Comparison of ENCODE assay signal across 1 cellular context in the genomic region with DNA sequence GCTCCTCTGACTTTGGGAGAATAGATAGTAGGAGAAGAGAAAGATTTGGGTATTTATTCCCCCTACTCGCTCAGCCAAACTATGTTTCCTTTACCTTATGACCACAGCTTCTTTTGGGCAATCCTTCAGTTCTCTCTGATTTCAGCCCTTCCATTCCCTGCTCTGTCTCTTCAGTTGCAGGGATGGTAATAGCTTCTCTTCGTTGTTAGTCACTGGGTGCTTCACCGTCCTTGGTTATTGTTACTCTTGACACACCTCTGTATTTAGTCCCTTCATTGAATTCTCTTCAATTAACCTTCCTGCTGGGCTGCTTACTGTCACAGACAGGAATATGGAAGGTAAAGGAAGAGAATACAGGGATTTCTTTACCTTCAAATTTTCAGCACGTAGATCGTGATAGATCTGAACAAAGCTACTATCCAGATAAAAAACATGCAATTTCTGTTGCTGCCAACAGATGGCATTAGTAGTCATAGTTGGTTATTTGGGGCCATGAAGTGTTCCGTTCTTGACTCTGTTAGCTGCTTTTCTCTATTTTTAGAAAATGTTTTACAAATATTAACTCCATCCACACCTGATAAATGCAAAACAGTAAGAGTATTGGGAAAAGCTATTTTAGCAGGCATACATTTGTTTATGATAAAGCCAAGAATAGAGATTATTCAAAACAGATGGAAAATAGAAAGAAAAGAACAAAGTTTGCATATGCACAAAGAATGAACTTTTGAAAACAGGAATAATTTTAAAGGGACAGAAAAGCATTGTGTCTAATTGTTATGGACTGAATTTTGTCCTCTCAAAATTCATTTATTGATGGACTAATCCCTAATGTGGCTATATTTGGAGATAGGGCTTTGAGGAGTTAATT.
TF ChIP-seq lines count a peak whose summit lies in the region.

No MANE protein-coding gene starts in this region.

TF ChIP-seq in GM12878, 131 proteins besides CTCF, POLR2A, EP300 and RAD21:
- TF ChIP-seq PML (IDR thresholded peaks at IDR 0.05; ENCODE audit: low read length) (no peak), SMC3 (IDR thresholded peaks at IDR 0.05; ENCODE audit: borderline replicate concordance, low read length) (peak; percentile 87)
TF ChIP-seq in GM12878: peak in this region for 1.
